Comparison of ENCODE assay signal across 21 cellular contexts in the genomic region with DNA sequence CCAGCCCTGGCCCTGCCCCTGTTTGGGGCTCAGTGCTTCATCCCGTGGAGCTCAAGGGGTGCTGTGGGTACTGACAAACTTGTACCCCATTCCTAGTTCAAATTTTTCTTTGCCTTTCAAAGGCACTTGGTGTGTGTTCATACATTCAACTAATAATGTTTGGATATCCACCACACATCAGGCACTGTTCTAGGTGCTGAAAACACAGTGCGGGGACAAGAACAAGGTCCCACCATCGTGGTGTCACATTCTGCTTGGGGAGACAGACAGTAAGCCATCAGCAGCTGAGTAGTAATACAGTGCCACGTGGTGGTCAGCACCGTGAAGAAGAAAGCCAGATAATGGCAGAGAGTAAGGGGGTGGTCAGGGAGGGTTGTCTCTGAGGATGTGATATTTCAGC. TPM values are rescaled to one million over a fixed set of nuclear protein-coding genes. Genes with fewer than 3 reads are reported as not detected.
DNase-seq lines count a peak whose midpoint lies in the region; ATAC-seq, FAIRE-seq and TF ChIP-seq lines count a peak whose summit lies in the region.
"Had no signal": no experiment of that assay in that cellular context is flagged by ENCODE, and none has a peak within 500 bp of the region (broad histone marks: within the 10 kb centered on the region; RNA-seq: fewer than 3 reads in every experiment).

No MANE protein-coding gene starts in this region.

- ATAC-seq in activated T-cell treated with anti-CD3 and anti-CD28 coated beads, Interleukin-2, amount 50 U/mL, for 72 hours (replicated peaks in 1 of 2), result no peak
- ATAC-seq in left colon (no peak), GM18511 (IDR thresholded peaks at IDR 0.05; ENCODE audit: unreplicated experiment) (no peak)
- ATAC-seq in naive thymus-derived CD4-positive, alpha-beta T cell, result no peak
- ATAC-seq: A549, PC-3 had no signal

- intact Hi-C loops in left colon (cut with DNase I, micrococcal nuclease), result no loop called here
- intact Hi-C loops in naive thymus-derived CD4-positive, alpha-beta T cell (cut with micrococcal nuclease), result no loop called here

- no peak overlapping the region for H4K8ac ChIP-seq in neuronal stem cell (ENCODE audit: low read depth, low read length)

- no peak overlapping the region for H3K23ac ChIP-seq in neuronal stem cell (ENCODE audit: low read depth, low read length, poor library complexity)

- no peak for DNase-seq in activated T-cell treated with anti-CD3 and anti-CD28 coated beads, Interleukin-2, amount 50 U/mL, for 24 hours
- no peak for DNase-seq in activated T-cell treated with anti-CD3 and anti-CD28 coated beads, Interleukin-2, amount 50 U/mL, for 72 hours
- DNase-seq in GM19239 (ENCODE audit: insufficient read length, low spot score), result no peak
- no peak for DNase-seq in neuronal stem cell (ENCODE audit: low spot score)
- DNase-seq in left colon, result no peak
- DNase-seq in naive thymus-derived CD4-positive, alpha-beta T cell, result no peak
- DNase-seq: C1 segment of cervical spinal cord, DND-41, H7, KG1, NCI-H1436 treated with DMSO at 0.1 percent for 48 hours, NCI-H2029 treated with DMSO at 0.1 percent for 48 hours, NCI-H510A, NCI-H774, PC-3, SJCRH30 had no signal

- H3K27ac ChIP-seq in OCI-LY3 (ENCODE audit: low read length) (peak overlapping the region; percentile 96), neuronal stem cell (replicated peaks; ENCODE audit: low read length) (no peak overlapping the region)
- no peak overlapping the region for H3K27ac ChIP-seq in naive thymus-derived CD4-positive, alpha-beta T cell (ENCODE audit: low read depth, low read length)
- H3K27ac ChIP-seq: A549, HL-60, SJCRH30 had no signal

- H4K20me1 ChIP-seq in OCI-LY3 (ENCODE audit: insufficient read depth, low read length), result no peaks in the 10 kb centered on the region

- H3K4me3 Mint-ChIP-seq in activated T-cell treated with anti-CD3 and anti-CD28 coated beads, Interleukin-2, amount 50 U/mL, for 24 hours, result no peak overlapping the region
- peak overlapping the region in 1 of 2 donors; percentile 27 for H3K4me3 Mint-ChIP-seq in activated T-cell treated with anti-CD3 and anti-CD28 coated beads, Interleukin-2, amount 50 U/mL, for 72 hours
- no peak overlapping the region for H3K4me3 Mint-ChIP-seq in naive thymus-derived CD4-positive, alpha-beta T cell

- no peaks in the 10 kb centered on the region for H3K36me3 Mint-ChIP-seq in activated T-cell treated with anti-CD3 and anti-CD28 coated beads, Interleukin-2, amount 50 U/mL, for 24 hours (ENCODE audit: low read depth)
- peaks cover 3 to 4% of the 10 kb centered on the region in 2 donors for H3K36me3 Mint-ChIP-seq in activated T-cell treated with anti-CD3 and anti-CD28 coated beads, Interleukin-2, amount 50 U/mL, for 72 hours (ENCODE audit: insufficient read depth in 2 of 2)
- peaks cover 0 to 3% (median 0%) of the 10 kb centered on the region in 5 donors for H3K36me3 Mint-ChIP-seq in naive thymus-derived CD4-positive, alpha-beta T cell

- peaks cover 79% of the 10 kb centered on the region for H3K4me1 Mint-ChIP-seq in activated T-cell treated with anti-CD3 and anti-CD28 coated beads, Interleukin-2, amount 50 U/mL, for 24 hours (ENCODE audit: low read depth)
- peaks cover 87% of the 10 kb centered on the region for H3K4me1 Mint-ChIP-seq in activated T-cell treated with anti-CD3 and anti-CD28 coated beads, Interleukin-2, amount 50 U/mL, for 72 hours (ENCODE audit: low read depth)
- H3K4me1 Mint-ChIP-seq in naive thymus-derived CD4-positive, alpha-beta T cell, result peaks cover 18 to 33% (median 26%) of the 10 kb centered on the region in 7 donors

- peaks cover 2% of the 10 kb centered on the region for H3K9me3 Mint-ChIP-seq in activated T-cell treated with anti-CD3 and anti-CD28 coated beads, Interleukin-2, amount 50 U/mL, for 24 hours
- peaks cover 0 to 2% of the 10 kb centered on the region in 2 donors for H3K9me3 Mint-ChIP-seq in activated T-cell treated with anti-CD3 and anti-CD28 coated beads, Interleukin-2, amount 50 U/mL, for 72 hours
- peaks cover 0 to 4% (median 0%) of the 10 kb centered on the region in 11 donors for H3K9me3 Mint-ChIP-seq in naive thymus-derived CD4-positive, alpha-beta T cell

- H3K4me1 ChIP-seq in OCI-LY3 (ENCODE audit: low read length), result peaks cover 80% of the 10 kb centered on the region
- H3K4me1 ChIP-seq in neuronal stem cell (ENCODE audit: control insufficient read depth in 2 of 2, insufficient read depth in 1 of 2, low read depth in 1 of 2, low read length in 2 of 2), result peaks cover 5 to 7% of the 10 kb centered on the region in 2 donors
- H3K4me1 ChIP-seq in naive thymus-derived CD4-positive, alpha-beta T cell (ENCODE audit: control insufficient read depth in 2 of 2, insufficient read depth in 2 of 2, low read length in 2 of 2), result peaks cover 21% of the 10 kb centered on the region in 2 donors
- H3K4me1 ChIP-seq: A549, SJCRH30 had no signal

- CTCF ChIA-PET in naive thymus-derived CD4-positive, alpha-beta T cell (lab: Charles Lee), result no interaction called here

- H3K9ac ChIP-seq in OCI-LY3 (ENCODE audit: low read length) (peak overlapping the region; percentile 73), neuronal stem cell (ENCODE audit: low read depth, low read length, poor library complexity) (no peak overlapping the region)

- peak overlapping the region; percentile 70 for H3K4me2 ChIP-seq in OCI-LY3 (ENCODE audit: low read length)
- H3K4me2 ChIP-seq in neuronal stem cell (ENCODE audit: insufficient read depth, low read length, poor library complexity, severe bottlenecking), result no peak overlapping the region
- H3K4me2 ChIP-seq: A549 had no signal

- peak overlapping the region; percentile 20 for H3K18ac ChIP-seq in neuronal stem cell (ENCODE audit: low read length)

- H3K4me3 ChIP-seq in OCI-LY3 (ENCODE audit: low read length) (peak overlapping the region; percentile 30; the same call in 1 of the 2 replicates), neuronal stem cell (ENCODE audit: low read length in 2 of 2) (no peak overlapping the region)
- H3K4me3 ChIP-seq in naive thymus-derived CD4-positive, alpha-beta T cell (ENCODE audit: low read length), result no peak overlapping the region
- H3K4me3 ChIP-seq: A549, SJCRH30 had no signal

- TF ChIP-seq CTCF in OCI-LY3 (IDR thresholded peaks at IDR 0.05; ENCODE audit: low read depth, low read length), result no peak

- no CpG with 5 or more reads among the region's 5 CpGs for WGBS in neuronal stem cell (ENCODE audit: extremely low coverage in 2 of 2, insufficient read length in 2 of 2, insufficient replicate concordance in 1 of 2), 2 donors

- no peak overlapping the region for H2BK5ac ChIP-seq in neuronal stem cell (ENCODE audit: low read length)

- H3K27me3 Mint-ChIP-seq in activated T-cell treated with anti-CD3 and anti-CD28 coated beads, Interleukin-2, amount 50 U/mL, for 24 hours, result no peaks in the 10 kb centered on the region
- no peaks in the 10 kb centered on the region for H3K27me3 Mint-ChIP-seq in activated T-cell treated with anti-CD3 and anti-CD28 coated beads, Interleukin-2, amount 50 U/mL, for 72 hours (ENCODE audit: low read depth)
- peaks cover 0 to 9% (median 0%) of the 10 kb centered on the region in 5 donors for H3K27me3 Mint-ChIP-seq in naive thymus-derived CD4-positive, alpha-beta T cell

- H3K9me3 ChIP-seq in OCI-LY3 (ENCODE audit: insufficient read depth, low read length) (no peaks in the 10 kb centered on the region), neuronal stem cell (replicated peaks in 1 of 2; ENCODE audit: control insufficient read depth in 2 of 2, insufficient read depth in 1 of 2, low read depth in 1 of 2, low read length in 2 of 2) (no peaks in the 10 kb centered on the region)
- H3K9me3 ChIP-seq in naive thymus-derived CD4-positive, alpha-beta T cell (ENCODE audit: control insufficient read depth in 2 of 3, low read length in 3 of 3), result no peaks in the 10 kb centered on the region
- H3K9me3 ChIP-seq: A549, SJCRH30 had no signal

- H2AFZ ChIP-seq in OCI-LY3 (ENCODE audit: low read depth, low read length), result no peak overlapping the region
- no peak overlapping the region for H2AFZ ChIP-seq in neuronal stem cell (ENCODE audit: low read length)

- H3K79me1 ChIP-seq in neuronal stem cell (ENCODE audit: low read depth, low read length), result no peaks in the 10 kb centered on the region

- H3K27me3 ChIP-seq in OCI-LY3 (ENCODE audit: low read depth, low read length), result no peaks in the 10 kb centered on the region
- H3K27me3 ChIP-seq in neuronal stem cell (ENCODE audit: control insufficient read depth in 3 of 3, insufficient read depth in 3 of 3, low read depth in 1 of 3, low read length in 3 of 3), result peaks cover 0 to 16% (median 0%) of the 10 kb centered on the region in 3 experiments
- H3K27me3 ChIP-seq in naive thymus-derived CD4-positive, alpha-beta T cell (ENCODE audit: control insufficient read depth in 2 of 2, insufficient read depth in 2 of 2, low read length in 2 of 2), result no peaks in the 10 kb centered on the region
- H3K27me3 ChIP-seq: SJCRH30 had no signal

- H3K14ac ChIP-seq in neuronal stem cell (ENCODE audit: low read length), result no peak overlapping the region

- no peak overlapping the region for H4K91ac ChIP-seq in neuronal stem cell (ENCODE audit: low read depth, low read length, poor library complexity)

- peak overlapping the region; percentile 62 for H3K27ac Mint-ChIP-seq in activated T-cell treated with anti-CD3 and anti-CD28 coated beads, Interleukin-2, amount 50 U/mL, for 24 hours
- H3K27ac Mint-ChIP-seq in activated T-cell treated with anti-CD3 and anti-CD28 coated beads, Interleukin-2, amount 50 U/mL, for 72 hours, result no peak overlapping the region
- no peak overlapping the region for H3K27ac Mint-ChIP-seq in naive thymus-derived CD4-positive, alpha-beta T cell

- H2BK120ac ChIP-seq in neuronal stem cell (ENCODE audit: low read depth, low read length), result no peak overlapping the region

- H3K4ac ChIP-seq in neuronal stem cell (ENCODE audit: low read length), result no peak overlapping the region

- H2AK5ac ChIP-seq in neuronal stem cell (ENCODE audit: low read depth, low read length), result no peak overlapping the region

- no peaks in the 10 kb centered on the region for H3K79me2 ChIP-seq in OCI-LY3 (ENCODE audit: low read length)

- no peak overlapping the region for H2BK12ac ChIP-seq in neuronal stem cell (ENCODE audit: low read length)

- H3K36me3 ChIP-seq in OCI-LY3 (replicated peaks; ENCODE audit: low read depth, low read length) (no peaks in the 10 kb centered on the region), neuronal stem cell (replicated peaks in 1 of 2; ENCODE audit: control insufficient read depth in 2 of 2, insufficient read depth in 2 of 2, low read length in 2 of 2) (no peaks in the 10 kb centered on the region)
- no peaks in the 10 kb centered on the region for H3K36me3 ChIP-seq in naive thymus-derived CD4-positive, alpha-beta T cell (ENCODE audit: control insufficient read depth in 2 of 3, insufficient read depth in 3 of 3, low read length in 3 of 3)
- H3K36me3 ChIP-seq: SJCRH30 had no signal

- FAIRE-seq in GM19239 (lab: Jason Lieb, UNC), result peak; percentile 84
- FAIRE-seq: A549, G401.6 had no signal

- H2BK15ac ChIP-seq in neuronal stem cell (ENCODE audit: low read length), result no peak overlapping the region

- POLR2A ChIA-PET in naive thymus-derived CD4-positive, alpha-beta T cell (lab: Charles Lee), result no interaction called here

RNA-seq across cellular contexts. Expression of gene CRYGS, which starts 32.5 kb away (rescaled TPM):
- total RNA-seq in activated T-cell treated with anti-CD3 and anti-CD28 coated beads, Interleukin-2, amount 50 U/mL, for 72 hours, result 1 to 10 TPM; 7.0 to 7.1 TPM
- polyA plus RNA-seq in neuronal stem cell (2013, experiment 1 of 2), result 0.67 TPM
- 0.71 TPM for polyA plus RNA-seq in neuronal stem cell (2013, experiment 2 of 2)
- 1 to 10 TPM; 1.5 to 2.9 TPM for total RNA-seq in left colon
- total RNA-seq in naive thymus-derived CD4-positive, alpha-beta T cell, result 10 to 100 TPM in 2 of 5 experiments, 1 to 10 TPM in 3; 3.1 to 13.9 (median 4.9) TPM
- polyA plus RNA-seq in naive thymus-derived CD4-positive, alpha-beta T cell, result under 1 TPM in 1 of 2 donors, not detected in 1; 0.26 TPM

RNA-seq across cellular contexts. Expression of gene TBCCD1, which starts 55.4 kb away (rescaled TPM):
- 10 to 100 TPM; 13.6 to 16.2 TPM for total RNA-seq in activated T-cell treated with anti-CD3 and anti-CD28 coated beads, Interleukin-2, amount 50 U/mL, for 72 hours
- polyA plus RNA-seq in neuronal stem cell (2013, experiment 1 of 2), result 9.6 TPM
- polyA plus RNA-seq in neuronal stem cell (2013, experiment 2 of 2), result 9.2 TPM
- total RNA-seq in left colon, result 10 to 100 TPM; 10.0 to 10.7 TPM
- 10 to 100 TPM; 11.3 to 20.3 (median 15.8) TPM for total RNA-seq in naive thymus-derived CD4-positive, alpha-beta T cell
- polyA plus RNA-seq in naive thymus-derived CD4-positive, alpha-beta T cell, result 10 to 100 TPM; 13.8 to 21.1 TPM

RNA-seq across cellular contexts. Expression of gene DNAJB11, which starts 58.8 kb away (rescaled TPM):
- 10 to 100 TPM; 29.7 to 34.2 TPM for total RNA-seq in activated T-cell treated with anti-CD3 and anti-CD28 coated beads, Interleukin-2, amount 50 U/mL, for 72 hours
- 43.9 TPM for polyA plus RNA-seq in neuronal stem cell (2013, experiment 1 of 2)
- polyA plus RNA-seq in neuronal stem cell (2013, experiment 2 of 2), result 44.3 TPM
- 10 to 100 TPM; 39.8 to 49.3 TPM for total RNA-seq in left colon
- 10 to 100 TPM; 29.9 to 75.2 (median 63.1) TPM for total RNA-seq in naive thymus-derived CD4-positive, alpha-beta T cell
- 10 to 100 TPM; 27.4 to 28.5 TPM for polyA plus RNA-seq in naive thymus-derived CD4-positive, alpha-beta T cell
